In the genomic region with DNA sequence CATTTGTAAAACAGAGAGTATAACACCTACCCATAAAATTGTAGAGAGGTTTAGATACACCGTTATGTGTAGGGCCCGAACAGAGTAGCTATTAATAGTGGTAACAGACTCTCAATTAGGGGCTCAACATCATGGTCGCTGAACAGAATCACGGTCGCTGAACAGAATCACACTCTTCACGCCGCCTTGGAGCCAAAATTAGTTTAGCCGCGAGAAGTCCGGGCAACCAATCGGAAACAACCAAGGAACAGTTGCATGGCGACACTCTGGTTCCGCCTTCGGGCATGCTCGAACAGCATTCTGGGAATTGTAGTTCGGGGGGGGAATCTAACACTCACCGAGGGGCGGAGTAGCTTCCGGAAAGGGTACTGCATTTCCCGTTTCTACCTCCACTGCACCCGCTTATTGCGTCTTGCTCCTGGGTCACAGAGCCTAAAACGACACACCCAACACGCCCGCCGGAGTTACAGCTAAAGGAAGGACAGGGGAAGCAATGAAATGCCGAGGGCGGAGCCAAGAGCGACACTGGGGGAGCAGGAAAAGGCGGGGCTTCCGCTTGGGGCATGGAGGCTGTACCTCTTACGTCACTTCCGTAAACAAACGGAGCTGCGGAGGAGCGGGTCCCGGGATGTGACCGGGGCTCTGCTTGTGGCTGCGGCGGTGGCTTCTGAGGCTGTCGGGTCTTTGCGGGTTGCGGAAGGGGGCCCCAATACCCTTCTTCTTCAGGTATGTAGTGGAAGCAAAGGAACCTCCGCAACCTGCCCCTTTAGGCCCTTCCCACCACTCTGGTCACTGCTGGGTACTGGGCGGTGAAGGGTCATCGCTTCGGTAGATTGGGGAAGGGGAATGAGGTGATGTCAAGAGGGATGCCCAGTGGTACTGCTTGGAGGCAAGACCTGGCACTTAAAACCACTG, we compare ENCODE assay signal across 8 cellular contexts. TPM values are rescaled to one million over a fixed set of nuclear protein-coding genes. Genes with fewer than 3 reads are reported as not detected.
DNase-seq lines count a peak whose midpoint lies in the region; ATAC-seq and TF ChIP-seq lines count a peak whose summit lies in the region.

TSS of gene CCDC28A (plus strand) at position 593 of the 915 bp plus-strand sequence. CDS start 2,352 bp downstream, outside the sequence.

- peaks cover 13% of the 10 kb centered on the region for H3K4me1 Mint-ChIP-seq in T-helper 17 cell
- peaks cover 10% of the 10 kb centered on the region for H3K4me1 Mint-ChIP-seq in progenitor cell of endocrine pancreas (ENCODE audit: low read depth)

- H3K4me3 Mint-ChIP-seq in T-helper 17 cell (peak within 1 kb of the TSS; percentile 99), progenitor cell of endocrine pancreas (ENCODE audit: low read depth) (peak within 1 kb of the TSS; percentile 99)

- H3K9me3 ChIP-seq in T-helper 17 cell (ENCODE audit: control insufficient read depth, low read length, poor library complexity, severe bottlenecking) (no peaks in the 10 kb centered on the region), left ventricle myocardium inferior (replicated peaks) (no peaks in the 10 kb centered on the region)

- H3K9me3 Mint-ChIP-seq in progenitor cell of endocrine pancreas (ENCODE audit: low read depth), result no peaks in the 10 kb centered on the region

- ATAC-seq in HG02885 (IDR thresholded peaks at IDR 0.05; ENCODE audit: poor library complexity, unreplicated experiment) (peak; percentile 94), T-helper 17 cell (peak; percentile 90)

- peaks cover 34% of the 10 kb centered on the region for H3K4me1 ChIP-seq in left ventricle myocardium inferior

- peak; percentile 97 for DNase-seq in NCI-H1694 treated with DMSO at 0.1 percent for 48 hours (lab: John Stamatoyannopoulos, UW)
- DNase-seq in T-helper 17 cell, result peak; percentile 82 to 87 (median 84)
- DNase-seq in amygdala (lab: John Stamatoyannopoulos, UW), result peak; percentile 77 to 100 (median 96)
- DNase-seq in left ventricle myocardium inferior, result peak; percentile 93
- DNase-seq in progenitor cell of endocrine pancreas (ENCODE audit: low spot score, unreplicated experiment), result peak; percentile 80
- peak; percentile 96 for DNase-seq in ureter (ENCODE audit: low spot score)

- TF ChIP-seq POLR2A in GM15510 (IDR thresholded peaks at IDR 0.05; ENCODE audit: borderline replicate concordance, extremely low read depth, insufficient read length), result peak; percentile 53

- H3K27ac ChIP-seq in left ventricle myocardium inferior (replicated peaks), result peak within 1 kb of the TSS; percentile 98

- peaks cover 28% of the 10 kb centered on the region for H3K36me3 ChIP-seq in left ventricle myocardium inferior

- H3K4me3 ChIP-seq in left ventricle myocardium inferior, result peak within 1 kb of the TSS; percentile 87

- H3K27ac Mint-ChIP-seq in T-helper 17 cell (peak within 1 kb of the TSS; percentile 100), progenitor cell of endocrine pancreas (peak within 1 kb of the TSS; percentile 99)

- intact Hi-C loops in left ventricle myocardium inferior (cut with micrococcal nuclease), result no loop called here

- TF ChIP-seq CTCF in left ventricle myocardium inferior (IDR thresholded peaks at IDR 0.05; ENCODE audit: borderline replicate concordance), result no peak
- no peak for TF ChIP-seq CTCF in progenitor cell of endocrine pancreas (IDR thresholded peaks at IDR 0.05; ENCODE audit: unreplicated experiment)

- peaks cover 7% of the 10 kb centered on the region for H3K27me3 Mint-ChIP-seq in T-helper 17 cell
- H3K27me3 Mint-ChIP-seq in progenitor cell of endocrine pancreas, result no peaks in the 10 kb centered on the region

- H3K27me3 ChIP-seq in left ventricle myocardium inferior (ENCODE audit: low read depth), result no peaks in the 10 kb centered on the region

- peaks cover 2% of the 10 kb centered on the region for H3K36me3 Mint-ChIP-seq in T-helper 17 cell (ENCODE audit: low read depth)
- H3K36me3 Mint-ChIP-seq in progenitor cell of endocrine pancreas (ENCODE audit: insufficient read depth), result no peaks in the 10 kb centered on the region

RNA-seq across cellular contexts. Expression of gene CCDC28A, which starts in this region (rescaled TPM):
- 10 to 100 TPM; 21.3 to 26.2 TPM for total RNA-seq in T-helper 17 cell
- 9.0 TPM for total RNA-seq in left ventricle myocardium inferior
- 9.4 TPM in 2 replicates for total RNA-seq in progenitor cell of endocrine pancreas
- total RNA-seq in ureter, result 15.7 TPM

Comparison
In these comparisons a context has a peak if more than half of its experiments do, and no peak if none do; other contexts are left out.
1. Peak in every context shown above with its lines: DNase-seq, ATAC-seq, H3K4me3 ChIP-seq and H3K27ac ChIP-seq.